25 cellular contexts compared by ENCODE assay signal in genomic region chr3:164364111-164364510, GRCh38.
"Had no signal": no experiment of that assay in that cellular context is flagged by ENCODE, and none has a peak within 500 bp of the region (broad histone marks: within the 10 kb centered on the region; RNA-seq: fewer than 3 reads in every experiment).

No MANE protein-coding gene starts in this region.

- H3K27ac ChIP-seq: left ventricle myocardium inferior, lower lobe of right lung, neural progenitor cell, ovary, right atrium auricular region, right lobe of liver, stomach, testis, thyroid gland, transverse colon, upper lobe of left lung, vagina had no signal

- H3K36me3 ChIP-seq: heart left ventricle, left ventricle myocardium inferior, lower lobe of right lung, neural progenitor cell, ovary, right atrium auricular region, right lobe of liver, stomach, thyroid gland, transverse colon, upper lobe of left lung, vagina had no signal

- DNase-seq: heart left ventricle; hypothalamus; immature natural killer cell; left ventricle myocardium inferior; lower lobe of right lung; mammary epithelial cell; midbrain; mucosa of descending colon; naive thymus-derived CD4-positive, alpha-beta T cell; ovary; right lobe of liver; stimulated activated CD4-positive, alpha-beta T cell treated with anti-CD3 and anti-CD28 coated beads, Interleukin-12 subunit alpha, Interleukin-12 subunit beta, amount 100 ng/mL, for 4 hours; stimulated activated CD4-positive, alpha-beta T cell treated with anti-CD3 and anti-CD28 coated beads, Interleukin-15, amount 100 ng/mL, for 24 hours; stimulated activated CD4-positive, alpha-beta T cell treated with anti-CD3 and anti-CD28 coated beads, Interleukin-2, amount 100 ng/mL, for 24 hours; stimulated activated CD4-positive, alpha-beta T cell treated with anti-CD3 and anti-CD28 coated beads, Interleukin-4, amount 100 ng/mL, for 1 hour; stimulated activated naive B cell treated with anti-CD40 and anti-IgM and Interleukin-4, amounts not matched to agents 10 μg/mL and 1 μg/mL and 100 μg/mL, for 72 hours; stimulated activated naive CD8-positive, alpha-beta T cell treated with anti-CD3 and anti-CD28 coated beads, Interleukin-15, Interleukin-2, amounts not matched to agents 100 U/mL and 50 U/mL, for 24 hours; stomach; testis; thyroid gland; transverse colon; upper lobe of left lung had no signal

- H3K4me3 ChIP-seq: left ventricle myocardium inferior, lower lobe of right lung, mucosa of descending colon, neural progenitor cell, ovary, right atrium auricular region, right lobe of liver, stomach, testis, thyroid gland, transverse colon, upper lobe of left lung, vagina had no signal

- H3K9me3 ChIP-seq: heart left ventricle, left ventricle myocardium inferior, lower lobe of right lung, mucosa of descending colon, ovary, right atrium auricular region, right lobe of liver, stomach, testis, thyroid gland, transverse colon, upper lobe of left lung, vagina had no signal

- H3K4me2 ChIP-seq: neural progenitor cell had no signal

- H3K9ac ChIP-seq: neural progenitor cell had no signal

- H3K27me3 ChIP-seq: heart left ventricle, neural progenitor cell, ovary, right atrium auricular region, right lobe of liver, stomach, testis, thyroid gland, transverse colon, upper lobe of left lung, vagina had no signal

- H2AFZ ChIP-seq: neural progenitor cell had no signal
